In the genomic region with DNA sequence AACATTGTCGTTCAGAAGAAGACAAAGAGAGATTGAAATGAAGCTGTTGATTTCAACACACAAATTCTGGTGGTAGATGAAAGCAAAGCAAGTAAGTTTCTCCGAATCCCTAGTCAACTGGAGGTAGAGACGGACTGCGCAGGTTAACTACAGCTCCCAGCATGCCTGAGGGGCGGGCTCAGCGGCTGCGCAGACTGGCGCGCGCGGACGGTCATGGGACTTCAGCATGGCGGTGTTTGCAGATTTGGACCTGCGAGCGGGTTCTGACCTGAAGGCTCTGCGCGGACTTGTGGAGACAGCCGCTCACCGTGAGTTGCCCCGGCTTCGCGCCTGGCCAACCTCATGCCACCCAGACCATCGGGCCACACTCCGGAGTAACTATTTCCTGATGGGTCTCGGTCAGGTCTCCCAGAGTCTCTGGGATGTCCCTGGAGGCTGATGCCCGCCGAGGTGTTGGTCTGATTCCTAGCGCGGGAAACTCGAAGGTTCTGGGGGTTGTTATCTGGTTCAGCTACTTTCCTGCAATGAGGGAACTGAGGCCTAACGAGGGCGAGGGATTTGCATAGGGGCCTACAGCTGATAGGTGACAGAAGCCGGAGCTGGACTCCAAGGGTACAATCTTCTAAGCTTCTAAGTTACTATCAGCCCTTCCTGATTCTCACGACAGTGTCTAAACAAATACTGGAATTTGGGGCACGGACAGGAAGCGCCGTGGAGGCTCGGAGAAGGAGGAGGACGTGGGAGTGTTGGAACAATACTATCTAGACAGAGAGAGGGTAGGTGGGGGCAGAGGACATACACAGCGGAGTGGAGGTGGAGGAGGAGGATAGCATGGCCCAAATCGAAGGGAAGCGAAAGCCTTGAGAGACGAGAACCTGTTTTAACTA, we compare ENCODE assay signal across 8 cellular contexts. TPM values are rescaled to one million over a fixed set of nuclear protein-coding genes. Genes with fewer than 3 reads are reported as not detected.
A peak's percentile ranks its signal among the peaks of the same experiment; 100 is the strongest.
DNase-seq lines count a peak whose midpoint lies in the region; ATAC-seq, FAIRE-seq and TF ChIP-seq lines count a peak whose summit lies in the region.

TSS of gene RPP30 (plus strand) at position 214 of the 887 bp plus-strand sequence. CDS start at position 227, 13 bp downstream.

- ATAC-seq in HG03439 (IDR thresholded peaks at IDR 0.05; ENCODE audit: unreplicated experiment) (peak; percentile 98), HepG2 (peak; percentile 100)

- peak; percentile 47 for DNase-seq in BJ (ENCODE audit: low read depth)
- DNase-seq in GM19238 (ENCODE audit: insufficient read length, low spot score): peak; percentile 73
- peak; percentile 79 for DNase-seq in NCI-H748 (lab: John Stamatoyannopoulos, UW; ENCODE audit: unreplicated experiment)
- peak; percentile 87 to 89 for DNase-seq in activated CD4-positive, alpha-beta T cell treated with anti-CD3 and anti-CD28 coated beads, Interleukin-2, amount 50 U/mL, for 48 hours
- DNase-seq in dermis microvascular lymphatic vessel endothelial cell (ENCODE audit: low read depth in 2 of 2): peak; percentile 50 to 86
- DNase-seq in HepG2 (ENCODE audit: low spot score): peak; percentile 75
- peak; percentile 76 to 81 for DNase-seq in stimulated activated CD4-positive, alpha-beta T cell treated with anti-CD3 and anti-CD28 coated beads, Interleukin-4, amount 100 ng/mL, for 4 hours

- H3K4me3 ChIP-seq in BJ (ENCODE audit: low read depth, low read length) (peak within 1 kb of the TSS; percentile 66), HepG2 (replicated peaks in 1 of 3; ENCODE audit: insufficient read depth in 1 of 3, low read depth in 2 of 3, low read length in 3 of 3) (peak within 1 kb of the TSS; percentile 86 to 93 (median 86))

- H3K4me2 ChIP-seq in HepG2 (ENCODE audit: low read depth, low read length): peak within 1 kb of the TSS; percentile 85

- TF ChIP-seq EP300 in HepG2 (IDR thresholded peaks at IDR 0.05; ENCODE audit: low read depth in 2 of 2, low read length in 2 of 2) (no peak), HepG2 (CRISPR knock-in tag; IDR thresholded peaks at IDR 0.05; ENCODE audit: borderline replicate concordance) (no peak)

- CTCF ChIA-PET in BJ (lab: Yijun Ruan, JAX): interaction anchor here (0.9 to 1.8 kb wide), 7 partner anchors 8 to 125 kb away, joined by 3 to 13 read pairs (median 5); partner anchors contain the start of gene HTR7
- CTCF ChIA-PET in HepG2 (lab: Yijun Ruan, JAX; ENCODE audit: low intra/inter-chr PET ratio, low total read pairs): interaction anchor here (1.5 kb wide), 1 partner anchor 120 kb away, joined by 5 read pairs; no protein-coding TSS in a partner anchor

- peak; percentile 74 for FAIRE-seq in HepG2 (lab: Jason Lieb, UNC)

- TF ChIP-seq RAD21 in HepG2 (CRISPR knock-in tag; IDR thresholded peaks at IDR 0.05): no peak

- H3K4me1 ChIP-seq in HepG2 (ENCODE audit: insufficient read depth, low read length): peaks cover 28% of the 10 kb centered on the region

- in situ Hi-C loops in HepG2 (cut with HindIII; ENCODE audit: extremely low pct_ligation_motif_present, low pct_unique_long_range_greater_than_20kb): no loop called here

- H4K20me1 ChIP-seq in HepG2 (ENCODE audit: insufficient read depth, low read length): no peaks in the 10 kb centered on the region

- H3K36me3 ChIP-seq in BJ (ENCODE audit: control insufficient read depth, insufficient read depth, low read length) (no peaks in the 10 kb centered on the region; the same call in 1 of the 2 replicates), HepG2 (replicated peaks in 1 of 2; ENCODE audit: control insufficient read depth in 1 of 2, insufficient read depth in 2 of 2, low read length in 2 of 2) (peaks cover 0 to 17% of the 10 kb centered on the region in 2 experiments; a peak in 3 of 5 replicates)

- H3K27me3 ChIP-seq in BJ (ENCODE audit: control insufficient read depth, insufficient read depth, low read length): peaks cover 6% of the 10 kb centered on the region; the same call in 1 of the 2 replicates
- no peaks in the 10 kb centered on the region; a peak in 1 of 5 replicates for H3K27me3 ChIP-seq in HepG2 (ENCODE audit: control insufficient read depth in 1 of 2, insufficient read depth in 2 of 2, low read length in 2 of 2)

- peaks cover 25% of the 10 kb centered on the region for H3K79me2 ChIP-seq in HepG2 (ENCODE audit: insufficient read depth, low read length)

- peak within 1 kb of the TSS; percentile 64 for H3K27ac ChIP-seq in HepG2 (ENCODE audit: extremely low read length, insufficient read depth, low read length)

- intact Hi-C loops in HepG2 (cut with micrococcal nuclease; ENCODE audit: unreplicated experiment): loop anchor here (2.0 kb wide), 1 partner anchor 121 kb away; no protein-coding TSS in a partner anchor

- peak within 1 kb of the TSS; percentile 75 for H2AFZ ChIP-seq in HepG2 (ENCODE audit: low read length)

- no TSS peak for BruUV-seq in HepG2 (replicated peaks; lab: Mats Ljungman, UMichigan)

- H3K9ac ChIP-seq in HepG2 (ENCODE audit: insufficient read depth, low read depth, low read length): peak within 1 kb of the TSS; percentile 83

- POLR2A ChIA-PET in BJ (lab: Charles Lee): interaction anchor here (0.6 kb wide), 1 partner anchor 133 kb away, joined by 3 read pairs; no protein-coding TSS in a partner anchor
- POLR2A ChIA-PET in HepG2 (lab: Yijun Ruan, JAX): interaction anchor here (1.5 kb wide), 1 partner anchor 16 kb away, joined by 3 read pairs; no protein-coding TSS in a partner anchor

- TF ChIP-seq CTCF in BJ (IDR thresholded peaks at IDR 0.05; ENCODE audit: insufficient read depth, low read depth, low read length) (no peak), HepG2 (CRISPR knock-in tag; IDR thresholded peaks at IDR 0.05) (no peak)

- TF ChIP-seq POLR2A in HepG2 (IDR thresholded peaks at IDR 0.05; ENCODE audit: insufficient read depth in 1 of 2, low read depth in 2 of 2, low read length in 2 of 2): peak; percentile 71 to 79

- H3K9me3 ChIP-seq in HepG2 (ENCODE audit: low read length): peaks cover 13% of the 10 kb centered on the region

- 1% methylated on average over 15 of the region's 43 CpGs for WGBS in HepG2 (ENCODE audit: low lambda C conversion rate)

TF ChIP-seq in HepG2, 621 proteins besides CTCF, POLR2A, EP300 and RAD21 (continues in another document):
- TF ChIP-seq GATAD1 (CRISPR knock-in tag; IDR thresholded peaks at IDR 0.05): peak; percentile 96
- TF ChIP-seq SIN3B (IDR thresholded peaks at IDR 0.05; ENCODE audit: low read length): peak; percentile 81; the same call in 1 of the 2 replicates
- TF ChIP-seq CENPX (CRISPR knock-in tag; IDR thresholded peaks at IDR 0.05): no peak
- peak; percentile 83 for TF ChIP-seq PHF20 (CRISPR knock-in tag; IDR thresholded peaks at IDR 0.05)
- TF ChIP-seq SRF (IDR thresholded peaks at IDR 0.05; ENCODE audit: low read depth, low read length): no peak
- peak; percentile 87 for TF ChIP-seq HCFC1 (IDR thresholded peaks at IDR 0.05; ENCODE audit: low read depth, low read length)
- TF ChIP-seq, protein P1, sequence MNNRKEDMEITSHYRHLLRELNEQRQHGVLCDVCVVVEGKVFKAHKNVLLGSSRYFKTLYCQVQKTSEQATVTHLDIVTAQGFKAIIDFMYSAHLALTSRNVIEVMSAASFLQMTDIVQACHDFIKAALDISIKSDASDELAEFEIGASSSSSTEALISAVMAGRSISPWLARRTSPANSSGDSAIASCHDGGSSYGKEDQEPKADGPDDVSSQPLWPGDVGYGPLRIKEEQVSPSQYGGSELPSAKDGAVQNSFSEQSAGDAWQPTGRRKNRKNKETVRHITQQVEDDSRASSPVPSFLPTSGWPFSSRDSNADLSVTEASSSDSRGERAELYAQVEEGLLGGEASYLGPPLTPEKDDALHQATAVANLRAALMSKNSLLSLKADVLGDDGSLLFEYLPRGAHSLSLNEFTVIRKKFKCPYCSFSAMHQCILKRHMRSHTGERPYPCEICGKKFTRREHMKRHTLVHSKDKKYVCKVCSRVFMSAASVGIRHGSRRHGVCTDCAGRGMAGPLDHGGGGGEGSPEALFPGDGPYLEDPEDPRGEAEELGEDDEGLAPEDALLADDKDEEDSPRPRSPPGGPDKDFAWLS (CRISPR knock-in tag; IDR thresholded peaks at IDR 0.05; ENCODE audit: borderline replicate concordance): no peak
- TF ChIP-seq MAFG (CRISPR knock-in tag; IDR thresholded peaks at IDR 0.05): no peak
- no peak for TF ChIP-seq PAWR (CRISPR knock-in tag; IDR thresholded peaks at IDR 0.05; ENCODE audit: borderline replicate concordance)

RNA-seq across cellular contexts. Expression of gene RPP30, which starts in this region (rescaled TPM):
- 26.2 and 47.9 TPM in 2 replicates for polyA plus RNA-seq in BJ (2011; rRNA removed)
- polyA minus RNA-seq in BJ (2011; rRNA and poly(A)+ RNA removed): 11.6 and 16.1 TPM in 2 replicates
- total RNA-seq in dermis microvascular lymphatic vessel endothelial cell: 27.3 and 36.3 TPM in 2 replicates
- total RNA-seq in HepG2 (2016; rRNA removed; fragmentation: Illumina TruSeq; extraction: Trizol): 65.0 and 91.5 TPM in 2 replicates
- 18.3 and 20.1 TPM in 2 replicates for total RNA-seq in HepG2 (2016; cell fraction: cytosol; rRNA removed; fragmentation: Illumina TruSeq; extraction: Trizol; ENCODE audit: low read depth)
- total RNA-seq in HepG2 (2016; cell fraction: insoluble cytoplasmic fraction; rRNA removed; fragmentation: Illumina TruSeq; extraction: Trizol): 67.6 and 98.6 TPM in 2 replicates
- total RNA-seq in HepG2 (2016; cell fraction: membrane; rRNA removed; fragmentation: Illumina TruSeq; extraction: Trizol): 26.0 and 27.0 TPM in 2 replicates
- 37.4 and 38.2 TPM in 2 replicates for total RNA-seq in HepG2 (2016; cell fraction: nucleus; rRNA removed; fragmentation: Illumina TruSeq; extraction: Trizol)
- 17.6 and 27.1 TPM in 2 replicates for polyA plus RNA-seq in HepG2 (2011; rRNA removed)
- 10.7 and 13.9 TPM in 2 replicates for polyA plus RNA-seq in HepG2 (2011; cell fraction: cytosol; rRNA removed)
- polyA plus RNA-seq in HepG2 (2011; cell fraction: nucleus; rRNA removed): 16.3 and 18.7 TPM in 2 replicates
- 22.4 and 34.0 TPM in 2 replicates for polyA plus RNA-seq in HepG2 (2012)
- polyA plus RNA-seq in HepG2 (2016; cell fraction: cytosol; fragmentation: Illumina TruSeq; extraction: Trizol; ENCODE audit: low read depth): 20.0 and 21.0 TPM in 2 replicates
- 82.9 and 97.7 TPM in 2 replicates for polyA plus RNA-seq in HepG2 (2016; cell fraction: insoluble cytoplasmic fraction; fragmentation: Illumina TruSeq; extraction: Trizol; ENCODE audit: low read depth)
- 21.4 and 21.6 TPM in 2 replicates for polyA plus RNA-seq in HepG2 (2016; cell fraction: membrane; fragmentation: Illumina TruSeq; extraction: Trizol; ENCODE audit: low read depth)
- polyA plus RNA-seq in HepG2 (2016; cell fraction: nucleus; fragmentation: Illumina TruSeq; extraction: Trizol; ENCODE audit: insufficient read depth, low read depth): 50.0 and 51.4 TPM in 2 replicates
- polyA minus RNA-seq in HepG2 (2011; rRNA and poly(A)+ RNA removed; ENCODE audit: low replicate concordance): 9.4 and 24.9 TPM in 2 replicates
- 12.2 and 16.1 TPM in 2 replicates for polyA minus RNA-seq in HepG2 (2011; cell fraction: cytosol; rRNA and poly(A)+ RNA removed)
- 33.6 and 36.3 TPM in 2 replicates for polyA minus RNA-seq in HepG2 (2011; cell fraction: nucleus; rRNA and poly(A)+ RNA removed)

Comparison
In these comparisons a context has a peak if more than half of its experiments do, and no peak if none do; other contexts are left out.
1. Peak in every context shown above with its lines: DNase-seq, ATAC-seq, H3K4me3 ChIP-seq and H3K27ac ChIP-seq.